4 cellular contexts compared by ENCODE assay signal in the genomic region with DNA sequence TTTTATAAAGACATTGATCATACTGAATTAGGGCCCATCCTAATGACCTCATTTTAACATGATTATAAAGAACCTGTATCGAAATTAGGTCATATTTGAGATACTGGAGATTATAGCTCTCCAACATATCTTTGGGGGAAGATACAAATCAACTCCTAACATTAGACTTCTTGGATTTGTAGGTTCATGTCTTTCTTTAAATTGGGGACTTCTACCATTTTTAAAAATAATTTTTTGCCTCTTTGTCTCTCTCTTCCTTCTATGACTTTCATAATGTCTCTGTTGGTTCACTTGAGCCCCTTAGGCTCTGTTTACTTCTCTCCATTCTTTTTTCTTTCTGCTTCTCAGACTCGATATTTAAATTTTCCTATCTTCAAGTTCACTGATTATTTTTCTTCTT. TPM values are rescaled to one million over a fixed set of nuclear protein-coding genes. Genes with fewer than 3 reads are reported as not detected.
"Had no signal": no experiment of that assay in that cellular context is flagged by ENCODE, and none has a peak within 500 bp of the region (broad histone marks: within the 10 kb centered on the region; RNA-seq: fewer than 3 reads in every experiment).

No MANE protein-coding gene starts in this region.

- H3K4me3 ChIP-seq: GM12878 had no signal

- DNase-seq: GDM1, GF-D8 had no signal

RNA-seq across cellular contexts. Expression of a gene that starts 57.2 kb away (rescaled TPM):
- total RNA-seq: G401, GM12878 had no signal
